In genomic region chr20:46823271-46823747, GRCh38 we compare ENCODE assay signal across 21 cellular contexts.
DNase-seq lines count a peak whose midpoint lies in the region; ATAC-seq and TF ChIP-seq lines count a peak whose summit lies in the region.
"Had no signal": no experiment of that assay in that cellular context is flagged by ENCODE, and none has a peak within 500 bp of the region (broad histone marks: within the 10 kb centered on the region; RNA-seq: fewer than 3 reads in every experiment).

No MANE protein-coding gene starts in this region.

- H3K4me1 Mint-ChIP-seq in GM23338: no peaks in the 10 kb centered on the region
- no peaks in the 10 kb centered on the region for H3K4me1 Mint-ChIP-seq in effector memory CD8-positive, alpha-beta T cell (ENCODE audit: low read depth in 2 of 2)
- H3K4me1 Mint-ChIP-seq: activated naive CD8-positive, alpha-beta T cell treated with anti-CD3 and anti-CD28 coated beads for 36 hours; naive thymus-derived CD4-positive, alpha-beta T cell had no signal

- H3K36me3 ChIP-seq in GM23338 (ENCODE audit: insufficient read depth) (no peaks in the 10 kb centered on the region), duodenal mucosa (ENCODE audit: control insufficient read depth in 1 of 2, insufficient read depth in 2 of 2, low read length in 2 of 2) (no peaks in the 10 kb centered on the region)

- H3K4me2 ChIP-seq in GM23338: no peak overlapping the region

- H4K20me1 ChIP-seq in GM23338 (replicated peaks; ENCODE audit: insufficient read depth): no peaks in the 10 kb centered on the region

- no peaks in the 10 kb centered on the region for H3K79me2 ChIP-seq in GM23338 (replicated peaks; ENCODE audit: insufficient read depth)

- no peak for TF ChIP-seq CTCF in GM23338 (conservative IDR thresholded peaks at IDR 0.05; ENCODE audit: low read depth in 2 of 2)

- ATAC-seq in GM23338 (no peak), GM18517 (IDR thresholded peaks at IDR 0.05; ENCODE audit: unreplicated experiment) (no peak)
- ATAC-seq in effector memory CD8-positive, alpha-beta T cell (replicated peaks): no peak
- ATAC-seq: naive thymus-derived CD4-positive, alpha-beta T cell had no signal

- H3K4me3 ChIP-seq in GM23338 (no peak overlapping the region), duodenal mucosa (ENCODE audit: low read depth in 1 of 2, low read length in 2 of 2) (peak overlapping the region in 1 of 2 donors; percentile 28)

- peaks cover 0 to 3% of the 10 kb centered on the region in 2 donors for H3K9me3 ChIP-seq in duodenal mucosa (ENCODE audit: control insufficient read depth in 1 of 2, low read length in 2 of 2)

- no peak overlapping the region for H3K27ac Mint-ChIP-seq in GM23338
- H3K27ac Mint-ChIP-seq in effector memory CD8-positive, alpha-beta T cell: no peak overlapping the region
- H3K27ac Mint-ChIP-seq: activated naive CD8-positive, alpha-beta T cell treated with anti-CD3 and anti-CD28 coated beads for 36 hours; IgD-negative memory B cell; naive thymus-derived CD4-positive, alpha-beta T cell; T-helper 2 cell treated with Interferon-gamma antibody and Interleukin-4, amounts not matched to agents 5 μg/mL and 100 μg/mL, for 36 hours had no signal

- H3K27me3 ChIP-seq in GM23338 (ENCODE audit: insufficient read depth) (no peaks in the 10 kb centered on the region), duodenal mucosa (ENCODE audit: control insufficient read depth in 1 of 2, insufficient read depth in 2 of 2, low read length in 2 of 2) (no peaks in the 10 kb centered on the region)

- 0 out of 2 replicates have a peak overlapping the region, but pooled peaks have one; percentile 9 for H2AFZ ChIP-seq in GM23338

- H3K9me3 Mint-ChIP-seq in GM23338: peaks cover 13% of the 10 kb centered on the region; the same call in 2 of the 3 replicates
- no peaks in the 10 kb centered on the region for H3K9me3 Mint-ChIP-seq in effector memory CD8-positive, alpha-beta T cell
- H3K9me3 Mint-ChIP-seq: activated naive CD8-positive, alpha-beta T cell treated with anti-CD3 and anti-CD28 coated beads for 36 hours; T-helper 2 cell treated with Interferon-gamma antibody and Interleukin-4, amounts not matched to agents 5 μg/mL and 100 μg/mL, for 36 hours had no signal

- H3K27ac ChIP-seq in GM23338 (ENCODE audit: low read depth) (no peak overlapping the region), duodenal mucosa (ENCODE audit: low read depth, low read length) (peak overlapping the region; percentile 36)

- no peak for DNase-seq in GM23338 (ENCODE audit: low spot score)
- DNase-seq in left kidney (ENCODE audit: low read depth, low spot score): peak; percentile 51
- DNase-seq in renal cortical epithelial cell (ENCODE audit: low read depth): peak; percentile 67
- DNase-seq in pons (ENCODE audit: low spot score): no peak
- DNase-seq in effector memory CD8-positive, alpha-beta T cell: no peak
- no peak for DNase-seq in NAMALWA (ENCODE audit: low spot score)
- DNase-seq: activated CD4-positive, alpha-beta T cell treated with anti-CD3 and anti-CD28 coated beads, Interleukin-2, amount 50 U/mL, for 1 hour; activated naive CD8-positive, alpha-beta T cell treated with anti-CD3 and anti-CD28 coated beads for 36 hours; cerebellar nuclear complex; DMS153; effector CD4-positive, alpha-beta T cell; hypothalamus; mesendoderm; naive thymus-derived CD4-positive, alpha-beta T cell; NCI-H2029 treated with DMSO at 0.1 percent for 48 hours; NCI-H226; NCI-H748 treated with DMSO at 0.1 percent for 48 hours had no signal

- no peaks in the 10 kb centered on the region for H3K9me2 ChIP-seq in GM23338 (ENCODE audit: insufficient read depth)

- H3K27me3 Mint-ChIP-seq in GM23338 (ENCODE audit: insufficient read depth, low read depth, poor library complexity): peaks cover 3% of the 10 kb centered on the region
- peaks cover 43 to 47% of the 10 kb centered on the region in 2 donors for H3K27me3 Mint-ChIP-seq in effector memory CD8-positive, alpha-beta T cell

- no peaks in the 10 kb centered on the region for H3K36me3 Mint-ChIP-seq in GM23338 (ENCODE audit: low read depth)
- H3K36me3 Mint-ChIP-seq in effector memory CD8-positive, alpha-beta T cell (ENCODE audit: insufficient read depth): no peaks in the 10 kb centered on the region
- H3K36me3 Mint-ChIP-seq: activated naive CD8-positive, alpha-beta T cell treated with anti-CD3 and anti-CD28 coated beads for 36 hours; naive thymus-derived CD4-positive, alpha-beta T cell had no signal

- H3K4me1 ChIP-seq in GM23338 (ENCODE audit: insufficient read depth): no peaks in the 10 kb centered on the region
- H3K4me1 ChIP-seq in duodenal mucosa (ENCODE audit: control insufficient read depth in 1 of 2, insufficient read depth in 2 of 2, low read length in 2 of 2): peaks cover 0 to 9% of the 10 kb centered on the region in 2 donors

- H3K4me3 Mint-ChIP-seq in GM23338: no peak overlapping the region
- H3K4me3 Mint-ChIP-seq in effector memory CD8-positive, alpha-beta T cell: no peak overlapping the region
- H3K4me3 Mint-ChIP-seq: activated naive CD8-positive, alpha-beta T cell treated with anti-CD3 and anti-CD28 coated beads for 36 hours; IgD-negative memory B cell; naive thymus-derived CD4-positive, alpha-beta T cell; T-helper 2 cell treated with Interferon-gamma antibody and Interleukin-4, amounts not matched to agents 5 μg/mL and 100 μg/mL, for 36 hours had no signal

- no peak overlapping the region for H3K9ac ChIP-seq in duodenal mucosa (ENCODE audit: low read depth in 1 of 2, low read length in 2 of 2)

- no peaks in the 10 kb centered on the region for H3F3A ChIP-seq in GM23338 (replicated peaks; ENCODE audit: low read depth)

TF ChIP-seq in GM23338, 12 proteins besides CTCF, POLR2A, EP300 and RAD21 (continues in another document):
- TF ChIP-seq JUNB (IDR thresholded peaks at IDR 0.05; ENCODE audit: unreplicated experiment): no peak
- no peak for TF ChIP-seq CREB1 (CRISPR knock-in tag; IDR thresholded peaks at IDR 0.05; ENCODE audit: low read depth)
- no peak for TF ChIP-seq POLR2AphosphoS5 (IDR thresholded peaks at IDR 0.05; ENCODE audit: low read depth)
- no peak for TF ChIP-seq ZNF462 (CRISPR knock-in tag; IDR thresholded peaks at IDR 0.05)

Comparison
In these comparisons a context has a peak if more than half of its experiments do, and no peak if none do; other contexts are left out.
1. DNase-seq: peak in left kidney (single experiment) and renal cortical epithelial cell (single experiment); none in GM23338 (single experiment), pons (single experiment), effector memory CD8-positive, alpha-beta T cell (0 of 3) and NAMALWA (single experiment).